11 cellular contexts compared by ENCODE assay signal in the genomic region with DNA sequence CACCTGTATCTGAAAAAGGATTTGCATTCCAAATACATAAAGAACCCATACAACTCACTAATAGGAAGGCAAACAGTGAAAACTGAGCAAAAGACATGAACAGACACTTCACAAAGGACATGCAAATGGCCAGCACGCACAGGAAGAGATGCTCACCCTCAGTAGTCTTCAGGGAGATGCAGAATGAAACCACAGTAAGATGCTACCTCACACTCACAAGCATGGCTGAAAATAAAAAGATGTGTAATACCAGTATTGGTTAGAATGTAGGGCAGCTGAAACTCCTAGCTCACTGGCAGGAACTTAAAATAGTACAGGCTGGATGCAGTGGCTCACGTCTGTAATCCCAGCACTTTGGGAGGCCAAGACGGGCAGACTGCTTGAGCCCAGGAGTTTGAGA.
DNase-seq lines count a peak whose midpoint lies in the region; ATAC-seq, FAIRE-seq and TF ChIP-seq lines count a peak whose summit lies in the region.
"Had no signal": no experiment of that assay in that cellular context is flagged by ENCODE, and none has a peak within 500 bp of the region (broad histone marks: within the 10 kb centered on the region; RNA-seq: fewer than 3 reads in every experiment).

No MANE protein-coding gene starts in this region.

- ATAC-seq in GM19395 (IDR thresholded peaks at IDR 0.05; ENCODE audit: unreplicated experiment) (peak; percentile 86), HG02981 (IDR thresholded peaks at IDR 0.05; ENCODE audit: unreplicated experiment) (peak; percentile 94)

- no peak for TF ChIP-seq POLR2A in GM12892 (IDR thresholded peaks at IDR 0.05; ENCODE audit: low read depth, low read length)
- TF ChIP-seq POLR2A in Raji (IDR thresholded peaks at IDR 0.05; ENCODE audit: insufficient read depth, low read depth, low read length) = peak; percentile 24; the same call in 1 of the 2 replicates

- no peak for TF ChIP-seq CTCF in D721Med (IDR thresholded peaks at IDR 0.05; ENCODE audit: insufficient read depth, missing control alignments)

- FAIRE-seq in GM12892 (lab: Jason Lieb, UNC) = peak; percentile 94
- no peak for FAIRE-seq in D721Med (lab: Jason Lieb, UNC)

- intact Hi-C loops in posterior cingulate gyrus (cut with DNase I) = no loop called here

- DNase-seq in GM12892 (ENCODE audit: insufficient read length) (no peak), D721Med (ENCODE audit: insufficient read length, low spot score) (no peak), inferior parietal cortex (ENCODE audit: extremely low spot score) (no peak), posterior cingulate gyrus (no peak), HUDEP-2 (lab: John Stamatoyannopoulos, UW; ENCODE audit: unreplicated experiment in 76 of 76) (no peak)
- DNase-seq: NCI-H446, SK-N-SH, transverse colon had no signal
